Comparison of ENCODE assay signal across 15 cellular contexts in the genomic region with DNA sequence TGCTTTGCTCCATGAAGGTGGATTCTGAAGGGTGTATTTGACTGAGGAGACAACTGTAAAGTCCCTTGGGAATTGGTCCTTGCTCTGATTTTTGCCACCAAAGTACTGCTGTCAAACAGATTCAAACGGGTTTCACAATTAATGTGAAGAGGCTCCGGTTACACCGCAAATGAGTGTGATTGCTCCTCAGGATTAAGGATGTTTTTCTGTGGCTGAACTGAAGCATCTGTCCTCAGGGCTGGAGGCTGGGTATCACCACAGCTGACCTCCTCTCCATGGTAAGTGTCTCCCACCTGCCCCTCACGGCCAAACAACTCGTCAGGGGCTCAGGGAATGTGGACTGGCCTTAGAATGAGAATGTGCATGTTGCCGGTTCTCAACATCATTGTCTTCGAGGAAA.
DNase-seq lines count a peak whose midpoint lies in the region; TF ChIP-seq lines count a peak whose summit lies in the region.
"Had no signal": no experiment of that assay in that cellular context is flagged by ENCODE, and none has a peak within 500 bp of the region (broad histone marks: within the 10 kb centered on the region; RNA-seq: fewer than 3 reads in every experiment).

No MANE protein-coding gene starts in this region.

- TF ChIP-seq CTCF in WERI-Rb-1 (IDR thresholded peaks at IDR 0.05; ENCODE audit: low read depth, low read length), result no peak

- DNase-seq in NCI-H748 (lab: John Stamatoyannopoulos, UW; ENCODE audit: unreplicated experiment) (peak; percentile 35), NCI-H748 treated with DMSO at 0.1 percent for 48 hours (lab: John Stamatoyannopoulos, UW) (no peak), NCI-H2107 treated with DMSO at 0.1 percent for 48 hours (lab: John Stamatoyannopoulos, UW; ENCODE audit: unreplicated experiment) (peak; percentile 56), WERI-Rb-1 (peak; percentile 29), retina (peak; percentile 28), iPS-NIHi7 (ENCODE audit: extremely low spot score) (no peak), SKM-1 (lab: John Stamatoyannopoulos, UW; ENCODE audit: unreplicated experiment) (no peak), NCI-H1048 (lab: John Stamatoyannopoulos, UW) (no peak)
- DNase-seq: CD8-positive, alpha-beta T cell; DND-41; NCI-H510A treated with DMSO at 0.1 percent for 48 hours; PC-9; SW 1271 had no signal

- H3K27me3 ChIP-seq in WERI-Rb-1 (ENCODE audit: insufficient read depth, low read depth, severe bottlenecking), result no peaks in the 10 kb centered on the region
- H3K27me3 ChIP-seq: SJSA1 had no signal

- no peaks in the 10 kb centered on the region for H3K36me3 ChIP-seq in WERI-Rb-1
- H3K36me3 ChIP-seq: HAP-1, SJSA1 had no signal

- H3K27ac ChIP-seq in WERI-Rb-1, result peak overlapping the region; percentile 13
- H3K27ac ChIP-seq: PC-9, SJSA1 had no signal

- no peak overlapping the region for H3K4me3 ChIP-seq in WERI-Rb-1 (ENCODE audit: low read depth, low read length)
- H3K4me3 ChIP-seq: HAP-1, PC-9, SJSA1 had no signal

- H3K9me3 ChIP-seq in WERI-Rb-1 (ENCODE audit: severe bottlenecking), result peaks cover 8% of the 10 kb centered on the region
- H3K9me3 ChIP-seq: HAP-1, SJSA1 had no signal

Comparison
In these comparisons a context has a peak if more than half of its experiments do, and no peak if none do; other contexts are left out.
1. DNase-seq: peak in NCI-H748 (single experiment), NCI-H2107 treated with DMSO at 0.1 percent for 48 hours (single experiment), WERI-Rb-1 (single experiment) and retina (single experiment); none in NCI-H748 treated with DMSO at 0.1 percent for 48 hours (single experiment), iPS-NIHi7 (single experiment), SKM-1 (single experiment) and NCI-H1048 (single experiment).